1 cellular context compared by ENCODE assay signal in genomic region chr2:19299522-19299921, GRCh38.
TF ChIP-seq lines count a peak whose summit lies in the region.

No MANE protein-coding gene starts in this region.

TF ChIP-seq in HepG2, 621 proteins besides CTCF, POLR2A, EP300 and RAD21:
- no peak for TF ChIP-seq SALL2 (CRISPR knock-in tag; IDR thresholded peaks at IDR 0.05)
- TF ChIP-seq JARID2 (CRISPR knock-in tag; IDR thresholded peaks at IDR 0.05; ENCODE audit: insufficient replicate concordance): no peak
- TF ChIP-seq ZNF780A (CRISPR knock-in tag; IDR thresholded peaks at IDR 0.05): no peak
- TF ChIP-seq ZNF570 (CRISPR knock-in tag; IDR thresholded peaks at IDR 0.05; ENCODE audit: borderline replicate concordance): no peak
- no peak for TF ChIP-seq BCL3 (CRISPR knock-in tag; IDR thresholded peaks at IDR 0.05)
- TF ChIP-seq NFE2L2 (IDR thresholded peaks at IDR 0.05; ENCODE audit: low read length): no peak
- no peak for TF ChIP-seq EHMT2 (IDR thresholded peaks at IDR 0.05; ENCODE audit: borderline replicate concordance, low read depth, low read length)
- TF ChIP-seq ZFAT (CRISPR knock-in tag; conservative IDR thresholded peaks at IDR 0.05): no peak
- TF ChIP-seq ZKSCAN5 (CRISPR knock-in tag; IDR thresholded peaks at IDR 0.05): no peak
- no peak for TF ChIP-seq ELK4 (CRISPR knock-in tag; IDR thresholded peaks at IDR 0.05; ENCODE audit: borderline replicate concordance)
